In the genomic region with DNA sequence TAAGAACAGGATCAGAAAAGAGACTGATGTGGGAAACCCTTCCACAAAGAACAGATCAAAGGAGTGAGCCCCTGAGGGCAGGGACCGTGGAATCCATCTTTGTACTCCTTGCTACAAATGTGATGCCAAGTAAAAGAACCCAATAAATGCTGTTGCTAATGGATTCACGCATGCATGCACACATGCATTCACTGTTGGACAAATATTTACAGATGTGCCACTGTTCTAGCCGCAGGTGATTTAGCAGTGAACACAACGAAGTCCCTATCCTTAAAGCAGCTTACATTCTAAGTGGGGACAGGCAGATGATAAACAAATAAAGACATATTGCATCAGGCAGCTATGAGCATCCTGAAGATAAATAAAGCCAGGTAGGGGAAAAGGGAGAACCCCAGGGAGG, we compare ENCODE assay signal across 12 cellular contexts.
A peak's percentile ranks its signal among the peaks of the same experiment; 100 is the strongest.
DNase-seq lines count a peak whose midpoint lies in the region; ATAC-seq, FAIRE-seq and TF ChIP-seq lines count a peak whose summit lies in the region.
"Had no signal": no experiment of that assay in that cellular context is flagged by ENCODE, and none has a peak within 500 bp of the region (broad histone marks: within the 10 kb centered on the region; RNA-seq: fewer than 3 reads in every experiment).

No MANE protein-coding gene starts in this region.

- TF ChIP-seq CTCF in heart left ventricle (IDR thresholded peaks at IDR 0.05) (no peak), dorsolateral prefrontal cortex (IDR thresholded peaks at IDR 0.05 in 54 of 56, conservative IDR thresholded peaks at IDR 0.05 in 2 of 56; ENCODE audit: low read depth in 1 of 56, partially characterized antibody in 56 of 56) (no peak), transverse colon (IDR thresholded peaks at IDR 0.05) (no peak), pancreas (IDR thresholded peaks at IDR 0.05) (no peak)

- no peak for FAIRE-seq in pancreas (lab: Jason Lieb, UNC)
- FAIRE-seq: islet of Langerhans, small intestine had no signal

- TF ChIP-seq EP300 in transverse colon (IDR thresholded peaks at IDR 0.05; ENCODE audit: low read depth): no peak

- in situ Hi-C loops in transverse colon (cut with MboI; ENCODE audit: low pct_ligation_motif_present in 1 of 4, low pct_unique_long_range_greater_than_20kb in 1 of 4, low sequenced_read_pairs in 3 of 4): no loop called here

- H3K27ac ChIP-seq in heart left ventricle (peak overlapping the region in 9 of 12 donors; percentile 15 to 94 (median 87)), dorsolateral prefrontal cortex (peak overlapping the region in 38 of 59 donors; percentile 3 to 98 (median 60)), transverse colon (peak overlapping the region; percentile 85 to 89 (median 87)), pancreas (no peak overlapping the region)

- ATAC-seq in heart left ventricle: no peak
- ATAC-seq in left ventricle myocardium superior: no peak
- ATAC-seq in GM21786 (IDR thresholded peaks at IDR 0.05; ENCODE audit: unreplicated experiment): no peak
- ATAC-seq in pancreas: no peak
- ATAC-seq: GM23338 had no signal

- no peaks in the 10 kb centered on the region for H3K27me3 ChIP-seq in heart left ventricle
- no peaks in the 10 kb centered on the region for H3K27me3 ChIP-seq in dorsolateral prefrontal cortex
- H3K27me3 ChIP-seq in transverse colon: no peaks in the 10 kb centered on the region
- no peaks in the 10 kb centered on the region for H3K27me3 ChIP-seq in pancreas

- no peak for DNase-seq in heart left ventricle
- no peak for DNase-seq in left ventricle myocardium superior
- peak; percentile 91 for DNase-seq in NCI-H345 treated with DMSO at 0.1 percent for 48 hours (lab: John Stamatoyannopoulos, UW; ENCODE audit: unreplicated experiment)
- no peak for DNase-seq in dorsolateral prefrontal cortex
- no peak for DNase-seq in transverse colon
- no peak for DNase-seq in pancreas
- no peak for DNase-seq in SIG-M5 treated with dmso at 0.1 percent for 504 hours (lab: John Stamatoyannopoulos, UW; ENCODE audit: unreplicated experiment)
- DNase-seq: cerebellar nuclear complex, small intestine had no signal

- H3K4me1 ChIP-seq in heart left ventricle (peaks cover 15 to 95% (median 61%) of the 10 kb centered on the region in 12 donors), transverse colon (peaks cover 17 to 71% (median 30%) of the 10 kb centered on the region in 4 donors), pancreas (no peaks in the 10 kb centered on the region)

- TF ChIP-seq POLR2A in heart left ventricle (IDR thresholded peaks at IDR 0.05) (no peak), transverse colon (IDR thresholded peaks at IDR 0.05) (no peak)

- 82 to 86% (median 84%) methylated on average over 4 of the region's 4 CpGs for WGBS in heart left ventricle, 4 donors
- 50 to 70% methylated on average over 2 to 4 of the region's 4 CpGs for WGBS in transverse colon (ENCODE audit: low coverage in 1 of 2), 2 donors
- WGBS in pancreas, 2 donors: 79 to 82% methylated on average over 4 of the region's 4 CpGs

- H3K9me3 ChIP-seq in heart left ventricle (no peaks in the 10 kb centered on the region), transverse colon (no peaks in the 10 kb centered on the region), pancreas (no peaks in the 10 kb centered on the region)

- H3K4me3 ChIP-seq in heart left ventricle (no peak overlapping the region), dorsolateral prefrontal cortex (no peak overlapping the region), transverse colon (no peak overlapping the region), pancreas (no peak overlapping the region)
- H3K4me3 ChIP-seq: GM23338 had no signal

- H3K36me3 ChIP-seq in heart left ventricle (peaks cover 0 to 8% (median 0%) of the 10 kb centered on the region in 9 donors), transverse colon (no peaks in the 10 kb centered on the region), pancreas (no peaks in the 10 kb centered on the region)

- intact Hi-C loops in heart left ventricle (cut with DNase I) (no loop called here), left ventricle myocardium superior (cut with micrococcal nuclease) (no loop called here), dorsolateral prefrontal cortex (cut with DNase I) (no loop called here), transverse colon (cut with DNase I; ENCODE audit: low total_unique reads) (no loop called here), pancreas (cut with DNase I) (no loop called here)

Comparison
In these comparisons a context has a peak if more than half of its experiments do, and no peak if none do; other contexts are left out.
1. H3K27ac ChIP-seq: peak in heart left ventricle (9 of 12), dorsolateral prefrontal cortex (38 of 59) and transverse colon (4 of 4); none in pancreas (0 of 4).